In genomic region chr14:38880643-38881567, GRCh38 we compare ENCODE assay signal across 19 cellular contexts.
"Had no signal": no experiment of that assay in that cellular context is flagged by ENCODE, and none has a peak within 500 bp of the region (broad histone marks: within the 10 kb centered on the region; RNA-seq: fewer than 3 reads in every experiment).

No MANE protein-coding gene starts in this region.

- H3K27ac ChIP-seq: colonic mucosa, ovary, sigmoid colon, thoracic aorta, uterus, VCaP had no signal

- H3K9me3 ChIP-seq: colonic mucosa, ovary, sigmoid colon, thoracic aorta, uterus had no signal

- H3K36me3 ChIP-seq: colonic mucosa, ovary, sigmoid colon, thoracic aorta, uterus had no signal

- H3K27me3 ChIP-seq: colonic mucosa, ovary, sigmoid colon, uterus had no signal

- DNase-seq: activated CD4-positive, alpha-beta memory T cell treated with anti-CD3 and anti-CD28 coated beads for 36 hours; activated CD4-positive, alpha-beta T cell treated with anti-CD3 and anti-CD28 coated beads for 36 hours; activated effector memory CD4-positive, alpha-beta T cell treated with Interleukin-2 at 50 U/mL for 16 hours; activated naive CD4-positive, alpha-beta T cell treated with anti-CD3 and anti-CD28 coated beads, Interleukin-2, amount 50 U/mL, for 16 hours; activated T-cell treated with anti-CD3 and anti-CD28 coated beads, Interleukin-2, amount 50 U/mL, for 4 hours; caudate nucleus; colonic mucosa; head of caudate nucleus; immature natural killer cell; naive thymus-derived CD4-positive, alpha-beta T cell; ovary; sigmoid colon; stimulated activated CD4-positive, alpha-beta T cell treated with anti-CD3 and anti-CD28 coated beads, Interleukin-1b, Interleukin-23, amount 100 ng/mL, for 48 hours; T-helper 1 cell; T1000; uterus had no signal

- ATAC-seq: activated CD4-positive, alpha-beta T cell treated with anti-CD3 and anti-CD28 coated beads for 36 hours; activated T-cell treated with anti-CD3 and anti-CD28 coated beads, Interleukin-2, amount 50 U/mL, for 4 hours; naive thymus-derived CD4-positive, alpha-beta T cell; stimulated activated effector memory CD8-positive, alpha-beta T cell treated with anti-CD3 and anti-CD28 coated beads, Interleukin-12 subunit alpha, Interleukin-12 subunit beta, amount 100 ng/mL, for 72 hours had no signal

- H3K4me3 ChIP-seq: colonic mucosa, ovary, sigmoid colon, thoracic aorta, uterus had no signal

- H3K4me1 ChIP-seq: colonic mucosa, sigmoid colon, uterus had no signal
